ENCODE assay signal across 23 cellular contexts in genomic region chr14:95341564-95341963, GRCh38. TPM values are rescaled to one million over a fixed set of nuclear protein-coding genes. Genes with fewer than 3 reads are reported as not detected.
DNase-seq lines count a peak whose midpoint lies in the region; ATAC-seq and TF ChIP-seq lines count a peak whose summit lies in the region.
"Had no signal": no experiment of that assay in that cellular context is flagged by ENCODE, and none has a peak within 500 bp of the region (broad histone marks: within the 10 kb centered on the region; RNA-seq: fewer than 3 reads in every experiment).

No MANE protein-coding gene starts in this region.

- DNase-seq in breast epithelium (ENCODE audit: low spot score in 2 of 2) = no peak
- no peak for DNase-seq in MCF 10A (ENCODE audit: unreplicated experiment)
- DNase-seq in Right ventricle myocardium superior = no peak
- DNase-seq in mesenteric fat pad (ENCODE audit: low spot score) = peak; percentile 12
- DNase-seq in glutamatergic neuron = no peak
- no peak for DNase-seq in HuH-7.5 (ENCODE audit: low spot score)
- DNase-seq: 8988T, COR-L47, DMS 273 treated with DMSO at 0.1 percent for 48 hours, DND-41, H7, KBM-7, MV-4-11, NCI-H187 treated with DMSO at 0.1 percent for 48 hours, NCI-H2227 treated with DMSO at 0.1 percent for 48 hours, NCI-H510A treated with DMSO at 0.1 percent for 48 hours, NCI-H82, OCI-M1, SIG-M5 had no signal

- H3K4me1 Mint-ChIP-seq in MCF 10A (ENCODE audit: insufficient read depth, unreplicated experiment) = peaks cover 8% of the 10 kb centered on the region
- no peaks in the 10 kb centered on the region for H3K4me1 Mint-ChIP-seq in glutamatergic neuron (ENCODE audit: low read depth, unreplicated experiment)

- POLR2A ChIA-PET in MCF 10A (lab: Yijun Ruan, JAX) = interaction anchor here (1.2 kb wide), 1 partner anchor 16 kb away, joined by 5 read pairs; no protein-coding TSS in a partner anchor

- H3K27ac ChIP-seq in breast epithelium = peak overlapping the region; percentile 86 to 87

- H3K36me3 Mint-ChIP-seq in MCF 10A (ENCODE audit: insufficient read depth, unreplicated experiment) (no peaks in the 10 kb centered on the region), glutamatergic neuron (ENCODE audit: unreplicated experiment) (peaks cover 5% of the 10 kb centered on the region)

- no TSS peak for BruUV-seq in MCF 10A (replicated peaks; lab: Mats Ljungman, UMichigan)

- ATAC-seq in Right ventricle myocardium superior (ENCODE audit: poor library complexity) (peak; percentile 87), GM21825 (IDR thresholded peaks at IDR 0.05; ENCODE audit: unreplicated experiment) (no peak), HG03135 (IDR thresholded peaks at IDR 0.05; ENCODE audit: unreplicated experiment) (no peak)
- ATAC-seq: SK-N-SH treated with all-trans-retinoic acid at 6 μM for 48 hours had no signal

- no peaks in the 10 kb centered on the region for H3K36me3 ChIP-seq in breast epithelium

- peaks cover 0 to 10% of the 10 kb centered on the region in 2 donors for H3K4me1 ChIP-seq in breast epithelium

- intact Hi-C loops in breast epithelium (cut with DNase I; ENCODE audit: low total_unique reads) = no loop called here
- intact Hi-C loops in MCF 10A (cut with micrococcal nuclease) = no loop called here
- intact Hi-C loops in Right ventricle myocardium superior (cut with DNase I) = no loop called here

- H3K9me3 Mint-ChIP-seq in MCF 10A (ENCODE audit: unreplicated experiment) = peaks cover 11% of the 10 kb centered on the region
- no peaks in the 10 kb centered on the region for H3K9me3 Mint-ChIP-seq in glutamatergic neuron (ENCODE audit: unreplicated experiment)

- CTCF ChIA-PET in MCF 10A (lab: Yijun Ruan, JAX) = no interaction called here

- H3K9me3 ChIP-seq in breast epithelium = no peaks in the 10 kb centered on the region

- no peak for TF ChIP-seq POLR2A in breast epithelium (IDR thresholded peaks at IDR 0.05)

- no peaks in the 10 kb centered on the region for H3K27me3 ChIP-seq in breast epithelium

- H3K27me3 Mint-ChIP-seq in MCF 10A (ENCODE audit: insufficient read depth, unreplicated experiment) = peaks cover 11% of the 10 kb centered on the region
- H3K27me3 Mint-ChIP-seq in glutamatergic neuron (ENCODE audit: unreplicated experiment) = peaks cover 5% of the 10 kb centered on the region

- TF ChIP-seq CTCF in breast epithelium (IDR thresholded peaks at IDR 0.05) = no peak
- TF ChIP-seq CTCF in MCF 10A (IDR thresholded peaks at IDR 0.05; ENCODE audit: unreplicated experiment) = no peak
- TF ChIP-seq CTCF in glutamatergic neuron (IDR thresholded peaks at IDR 0.05; ENCODE audit: partially characterized antibody, unreplicated experiment) = no peak

- H3K4me3 Mint-ChIP-seq in MCF 10A (ENCODE audit: unreplicated experiment) = no peak overlapping the region
- no peak overlapping the region for H3K4me3 Mint-ChIP-seq in glutamatergic neuron (ENCODE audit: unreplicated experiment)

- H3K27ac Mint-ChIP-seq in MCF 10A (ENCODE audit: low read depth, unreplicated experiment) = no peak overlapping the region
- no peak overlapping the region for H3K27ac Mint-ChIP-seq in glutamatergic neuron (ENCODE audit: unreplicated experiment)

- H3K4me3 ChIP-seq in breast epithelium = no peak overlapping the region

RNA-seq across cellular contexts. Expression of gene CLMN, which starts 21.9 kb away (rescaled TPM):
- total RNA-seq in breast epithelium (10 to 100 TPM; 23.7 to 73.6 (median 48.5) TPM), MCF 10A (2022) (15.7 and 17.9 TPM in 2 replicates), Right ventricle myocardium superior (9.0 TPM), mesenteric fat pad (47.4 TPM), glutamatergic neuron (ENCODE audit: unreplicated experiment) (17.6 TPM)
- total RNA-seq: G401 had no signal
